In genomic region chr2:208097313-208097712, GRCh38 we compare ENCODE assay signal across 39 cellular contexts. TPM values are rescaled to one million over a fixed set of nuclear protein-coding genes. Genes with fewer than 3 reads are reported as not detected.
"Had no signal": no experiment of that assay in that cellular context is flagged by ENCODE, and none has a peak within 500 bp of the region (broad histone marks: within the 10 kb centered on the region; RNA-seq: fewer than 3 reads in every experiment).

No MANE protein-coding gene starts in this region.

- ATAC-seq: activated CD8-positive, alpha-beta memory T cell treated with anti-CD3 and anti-CD28 coated beads, Interleukin-2, amount 10 ng/mL, durations not matched to agents 7 days and 5 days; activated T-cell treated with anti-CD3 and anti-CD28 coated beads, Interleukin-2, amount 50 U/mL, for 72 hours; activated T-helper 17 cell treated with anti-CD3 and anti-CD28 coated beads, Interleukin-2, amount 50 U/mL, for 72 hours; PC-3 had no signal

- DNase-seq: activated CD4-positive, alpha-beta memory T cell treated with anti-CD3 and anti-CD28 coated beads, Interleukin-2, amount 10 ng/mL, durations not matched to agents 7 days and 5 days; activated CD4-positive, alpha-beta T cell treated with anti-CD3 and anti-CD28 coated beads for 1 hour; activated CD4-positive, alpha-beta T cell treated with anti-CD3 and anti-CD28 coated beads for 48 hours; activated CD4-positive, CD25-positive, alpha-beta regulatory T cell; activated CD8-positive, alpha-beta memory T cell treated with anti-CD3 and anti-CD28 coated beads for 24 hours; activated CD8-positive, alpha-beta memory T cell treated with anti-CD3 and anti-CD28 coated beads, Interleukin-2, amount 10 ng/mL, durations not matched to agents 7 days and 5 days; activated CD8-positive, alpha-beta memory T cell treated with anti-CD3 and anti-CD28 coated beads, Interleukin-2, amount 50 U/mL, for 48 hours; activated effector memory CD4-positive, alpha-beta T cell treated with anti-CD3 and anti-CD28 coated beads, Interleukin-2, amount 50 U/mL, for 16 hours; activated naive CD4-positive, alpha-beta T cell; activated naive CD4-positive, alpha-beta T cell treated with anti-CD3 and anti-CD28 coated beads, Interleukin-2, amount 50 U/mL, for 16 hours; activated naive CD8-positive, alpha-beta T cell treated with anti-CD3 and anti-CD28 coated beads, Interleukin-2, amount 10 ng/mL, durations not matched to agents 7 days and 5 days; activated T-cell treated with anti-CD3 and anti-CD28 coated beads, Interleukin-2, amount 50 U/mL, for 72 hours; amygdala; central memory CD4-positive, alpha-beta T cell; Kasumi-1; KG1; NCI-H1105; NCI-H1417 treated with DMSO at 0.1 percent for 48 hours; NCI-H187 treated with DMSO at 0.1 percent for 48 hours; NCI-H2081; NCI-H2171 treated with DMSO at 0.1 percent for 48 hours; NCI-H2227 treated with DMSO at 0.1 percent for 48 hours; NCI-H446; NCI-H510A treated with DMSO at 0.1 percent for 48 hours; NCI-H526 treated with DMSO at 0.1 percent for 48 hours; NCI-H82; NK-92 treated with Interleukin-12 subunit alpha and Interleukin-12 subunit beta, amount 100 ng/mL, for 24 hours; PC-3; Peyer's patch; RPMI8226; T1000; WERI-Rb-1 had no signal

- H3K36me3 ChIP-seq: ascending aorta, Peyer's patch, WERI-Rb-1 had no signal

- H3K27ac ChIP-seq: ascending aorta, Peyer's patch, WERI-Rb-1 had no signal

- H3K27me3 ChIP-seq: ascending aorta, Peyer's patch had no signal

- H3K4me3 Mint-ChIP-seq: activated CD4-positive, alpha-beta memory T cell treated with anti-CD3 and anti-CD28 coated beads, Interleukin-2, amount 10 ng/mL, durations not matched to agents 7 days and 5 days; activated CD8-positive, alpha-beta memory T cell treated with anti-CD3 and anti-CD28 coated beads, Interleukin-2, amount 10 ng/mL, durations not matched to agents 7 days and 5 days; activated naive CD8-positive, alpha-beta T cell treated with anti-CD3 and anti-CD28 coated beads, Interleukin-2, amount 10 ng/mL, durations not matched to agents 7 days and 5 days; activated T-cell treated with anti-CD3 and anti-CD28 coated beads, Interleukin-2, amount 50 U/mL, for 72 hours; activated T-helper 17 cell treated with anti-CD3 and anti-CD28 coated beads, Interleukin-2, amount 50 U/mL, for 72 hours; brain had no signal

- H3K27ac Mint-ChIP-seq: activated CD4-positive, alpha-beta memory T cell treated with anti-CD3 and anti-CD28 coated beads, Interleukin-2, amount 10 ng/mL, durations not matched to agents 7 days and 5 days; activated CD8-positive, alpha-beta memory T cell treated with anti-CD3 and anti-CD28 coated beads, Interleukin-2, amount 10 ng/mL, durations not matched to agents 7 days and 5 days; activated naive CD8-positive, alpha-beta T cell treated with anti-CD3 and anti-CD28 coated beads, Interleukin-2, amount 10 ng/mL, durations not matched to agents 7 days and 5 days; activated T-cell treated with anti-CD3 and anti-CD28 coated beads, Interleukin-2, amount 50 U/mL, for 72 hours; activated T-helper 17 cell treated with anti-CD3 and anti-CD28 coated beads, Interleukin-2, amount 50 U/mL, for 72 hours; brain had no signal

- H3K4me1 Mint-ChIP-seq: activated T-helper 17 cell treated with anti-CD3 and anti-CD28 coated beads, Interleukin-2, amount 50 U/mL, for 72 hours had no signal

- H3K9me3 Mint-ChIP-seq: activated CD4-positive, alpha-beta memory T cell treated with anti-CD3 and anti-CD28 coated beads, Interleukin-2, amount 10 ng/mL, durations not matched to agents 7 days and 5 days; activated naive CD8-positive, alpha-beta T cell treated with anti-CD3 and anti-CD28 coated beads, Interleukin-2, amount 10 ng/mL, durations not matched to agents 7 days and 5 days; activated T-cell treated with anti-CD3 and anti-CD28 coated beads, Interleukin-2, amount 50 U/mL, for 72 hours; activated T-helper 17 cell treated with anti-CD3 and anti-CD28 coated beads, Interleukin-2, amount 50 U/mL, for 72 hours; brain had no signal

- H3K9me3 ChIP-seq: ascending aorta, Peyer's patch had no signal

- H3K4me1 ChIP-seq: ascending aorta, Peyer's patch had no signal

- H3K36me3 Mint-ChIP-seq: activated CD8-positive, alpha-beta memory T cell treated with anti-CD3 and anti-CD28 coated beads, Interleukin-2, amount 10 ng/mL, durations not matched to agents 7 days and 5 days; activated naive CD8-positive, alpha-beta T cell treated with anti-CD3 and anti-CD28 coated beads, Interleukin-2, amount 10 ng/mL, durations not matched to agents 7 days and 5 days; brain had no signal

- H3K4me3 ChIP-seq: ascending aorta, Peyer's patch had no signal

RNA-seq across cellular contexts. Expression of gene CRYGD, which starts 27.0 kb away (rescaled TPM):
- total RNA-seq: activated CD4-positive, alpha-beta memory T cell treated with anti-CD3 and anti-CD28 coated beads, Interleukin-2, amount 10 ng/mL, durations not matched to agents 7 days and 5 days; activated CD8-positive, alpha-beta memory T cell treated with anti-CD3 and anti-CD28 coated beads, Interleukin-2, amount 10 ng/mL, durations not matched to agents 7 days and 5 days; activated naive CD8-positive, alpha-beta T cell treated with anti-CD3 and anti-CD28 coated beads, Interleukin-2, amount 10 ng/mL, durations not matched to agents 7 days and 5 days; activated T-cell treated with anti-CD3 and anti-CD28 coated beads, Interleukin-2, amount 50 U/mL, for 72 hours; activated T-helper 17 cell treated with anti-CD3 and anti-CD28 coated beads, Interleukin-2, amount 50 U/mL, for 72 hours; ascending aorta; bronchial epithelial cell; PC-3; Peyer's patch; T-helper 1 cell treated with Interleukin-12 subunit alpha and Interleukin-12 subunit beta and Interleukin-4 antibody, amounts not matched to agents 30 ng/mL and 1 ng/mL, for 36 hours; T-helper 2 cell treated with Interferon-gamma antibody and Interleukin-4, amounts not matched to agents 100 ng/mL and 5 ng/mL, for 36 hours had no signal
- polyA plus RNA-seq: adipose tissue had no signal

RNA-seq across cellular contexts. Expression of gene CRYGC, which starts 32.3 kb away (rescaled TPM):
- total RNA-seq: activated CD4-positive, alpha-beta memory T cell treated with anti-CD3 and anti-CD28 coated beads, Interleukin-2, amount 10 ng/mL, durations not matched to agents 7 days and 5 days; activated CD8-positive, alpha-beta memory T cell treated with anti-CD3 and anti-CD28 coated beads, Interleukin-2, amount 10 ng/mL, durations not matched to agents 7 days and 5 days; activated naive CD8-positive, alpha-beta T cell treated with anti-CD3 and anti-CD28 coated beads, Interleukin-2, amount 10 ng/mL, durations not matched to agents 7 days and 5 days; activated T-cell treated with anti-CD3 and anti-CD28 coated beads, Interleukin-2, amount 50 U/mL, for 72 hours; activated T-helper 17 cell treated with anti-CD3 and anti-CD28 coated beads, Interleukin-2, amount 50 U/mL, for 72 hours; ascending aorta; bronchial epithelial cell; PC-3; Peyer's patch; T-helper 1 cell treated with Interleukin-12 subunit alpha and Interleukin-12 subunit beta and Interleukin-4 antibody, amounts not matched to agents 30 ng/mL and 1 ng/mL, for 36 hours; T-helper 2 cell treated with Interferon-gamma antibody and Interleukin-4, amounts not matched to agents 100 ng/mL and 5 ng/mL, for 36 hours had no signal
- polyA plus RNA-seq: adipose tissue had no signal

RNA-seq across cellular contexts. Expression of gene CRYGB, which starts 48.6 kb away (rescaled TPM):
- total RNA-seq: activated CD4-positive, alpha-beta memory T cell treated with anti-CD3 and anti-CD28 coated beads, Interleukin-2, amount 10 ng/mL, durations not matched to agents 7 days and 5 days; activated CD8-positive, alpha-beta memory T cell treated with anti-CD3 and anti-CD28 coated beads, Interleukin-2, amount 10 ng/mL, durations not matched to agents 7 days and 5 days; activated naive CD8-positive, alpha-beta T cell treated with anti-CD3 and anti-CD28 coated beads, Interleukin-2, amount 10 ng/mL, durations not matched to agents 7 days and 5 days; activated T-cell treated with anti-CD3 and anti-CD28 coated beads, Interleukin-2, amount 50 U/mL, for 72 hours; activated T-helper 17 cell treated with anti-CD3 and anti-CD28 coated beads, Interleukin-2, amount 50 U/mL, for 72 hours; ascending aorta; bronchial epithelial cell; PC-3; Peyer's patch; T-helper 1 cell treated with Interleukin-12 subunit alpha and Interleukin-12 subunit beta and Interleukin-4 antibody, amounts not matched to agents 30 ng/mL and 1 ng/mL, for 36 hours; T-helper 2 cell treated with Interferon-gamma antibody and Interleukin-4, amounts not matched to agents 100 ng/mL and 5 ng/mL, for 36 hours had no signal
- polyA plus RNA-seq: adipose tissue had no signal
